In the genomic region with DNA sequence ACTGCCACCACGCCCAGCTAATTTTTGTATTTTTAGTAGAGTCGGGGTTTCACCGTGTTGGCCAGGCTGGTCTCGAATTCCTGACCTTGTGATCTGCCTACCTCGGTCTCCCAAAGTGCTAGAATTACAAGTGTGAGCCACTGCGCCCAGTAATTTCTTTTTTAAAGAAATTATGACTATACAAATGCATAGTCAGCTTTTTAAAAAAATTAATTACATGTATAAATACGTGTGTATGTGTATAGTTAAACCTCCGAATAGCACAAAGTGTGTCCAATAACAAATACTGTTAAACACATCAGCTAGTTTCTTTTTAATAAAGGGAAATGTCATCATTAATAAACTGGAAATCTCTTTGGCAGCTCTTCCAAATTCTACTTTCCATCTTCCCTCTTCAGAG, we compare ENCODE assay signal across 26 cellular contexts.
"Had no signal": no experiment of that assay in that cellular context is flagged by ENCODE, and none has a peak within 500 bp of the region (broad histone marks: within the 10 kb centered on the region; RNA-seq: fewer than 3 reads in every experiment).

No MANE protein-coding gene starts in this region.

- H3K4me1 ChIP-seq: colonic mucosa, gastrocnemius medialis, heart right ventricle, left lung, lower lobe of right lung had no signal

- H3K36me3 ChIP-seq: colonic mucosa, esophagus squamous epithelium, gastrocnemius medialis, heart right ventricle, left lung, lower lobe of right lung had no signal

- FAIRE-seq: endometrium, islet of Langerhans, keratinocyte had no signal

- ATAC-seq: effector memory CD8-positive, alpha-beta T cell; esophagus mucosa; gastrocnemius medialis; heart right ventricle; left cardiac atrium; left lung; left ventricle myocardium superior; lower lobe of right lung; mucosa of descending colon had no signal

- H3K27ac ChIP-seq: colonic mucosa, epithelial cell of prostate, esophagus squamous epithelium, gastrocnemius medialis, heart right ventricle, left lung, lower lobe of right lung had no signal

- DNase-seq: colonic mucosa; cortex of kidney; effector CD8-positive, alpha-beta T cell; effector memory CD8-positive, alpha-beta T cell; endodermal cell; erythroblast; esophagus squamous epithelium; foreskin fibroblast; foreskin melanocyte; gastrocnemius medialis; glutamatergic neuron; head of caudate nucleus; heart right ventricle; hippocampal formation; left cardiac atrium; left lung; left ventricle myocardium superior; lower lobe of right lung; mesendoderm; mucosa of descending colon; naive B cell had no signal

- H3K4me3 ChIP-seq: colonic mucosa, esophagus squamous epithelium, gastrocnemius medialis, heart right ventricle, left lung, lower lobe of right lung, mucosa of descending colon had no signal

- H3K9me3 ChIP-seq: colonic mucosa, esophagus squamous epithelium, gastrocnemius medialis, heart right ventricle, left lung, lower lobe of right lung, mucosa of descending colon had no signal

- H3K27me3 ChIP-seq: colonic mucosa had no signal
